19 cellular contexts compared by ENCODE assay signal in the genomic region with DNA sequence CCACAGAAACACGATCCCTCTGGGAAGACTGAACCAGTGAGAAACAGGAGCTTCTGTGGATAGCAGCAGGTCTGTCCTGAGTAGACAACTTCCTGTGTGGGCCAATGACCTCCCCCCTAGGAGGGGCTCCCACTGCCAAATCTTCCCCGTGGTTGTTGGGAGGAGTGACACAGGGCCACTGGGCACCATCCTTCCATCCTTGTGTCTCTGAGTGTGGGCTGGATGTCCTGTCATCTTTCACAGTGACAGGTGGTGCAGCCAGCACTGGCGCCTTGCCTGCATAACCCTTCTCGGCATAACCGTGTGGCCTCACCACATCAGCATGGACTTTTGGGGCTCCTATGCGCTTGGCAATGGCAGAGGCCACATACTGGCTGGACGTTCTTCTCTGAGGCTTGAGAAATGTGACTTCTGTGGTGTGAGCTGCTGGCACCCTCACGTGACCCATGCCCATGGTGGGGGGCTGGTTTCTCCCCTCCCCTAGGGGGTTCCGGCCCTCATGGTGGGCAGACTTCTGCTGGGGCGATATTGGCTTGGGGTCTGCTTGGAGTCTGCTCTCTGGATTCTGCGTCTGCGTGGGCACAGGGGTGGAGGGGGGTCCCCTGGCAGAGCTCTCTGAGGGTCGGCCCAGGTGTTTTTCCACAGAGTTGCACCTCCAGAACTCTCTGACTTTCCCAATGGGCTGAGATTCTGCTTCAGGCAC.
"Had no signal": no experiment of that assay in that cellular context is flagged by ENCODE, and none has a peak within 500 bp of the region (broad histone marks: within the 10 kb centered on the region; RNA-seq: fewer than 3 reads in every experiment).

No MANE protein-coding gene starts in this region.

- H3K36me3 Mint-ChIP-seq: naive B cell; stimulated activated effector memory CD8-positive, alpha-beta T cell treated with anti-CD3 and anti-CD28 coated beads, Interleukin-12 subunit alpha, Interleukin-12 subunit beta, amount 100 ng/mL, for 72 hours had no signal

- H3K9me3 Mint-ChIP-seq: activated CD4-positive, alpha-beta memory T cell treated with anti-CD3 and anti-CD28 coated beads, Interleukin-2, amount 10 ng/mL, durations not matched to agents 7 days and 5 days; effector memory CD8-positive, alpha-beta T cell; naive B cell; stimulated activated effector memory CD8-positive, alpha-beta T cell treated with anti-CD3 and anti-CD28 coated beads, Interleukin-12 subunit alpha, Interleukin-12 subunit beta, amount 100 ng/mL, for 72 hours; T-helper 2 cell treated with Interferon-gamma antibody and Interleukin-4, amounts not matched to agents 5 μg/mL and 100 μg/mL, for 36 hours had no signal

- H3K27me3 ChIP-seq: gastroesophageal sphincter, transverse colon had no signal

- H3K4me1 Mint-ChIP-seq: activated CD4-positive, alpha-beta memory T cell treated with anti-CD3 and anti-CD28 coated beads, Interleukin-2, amount 10 ng/mL, durations not matched to agents 7 days and 5 days; naive B cell; stimulated activated effector memory CD8-positive, alpha-beta T cell treated with anti-CD3 and anti-CD28 coated beads, Interleukin-12 subunit alpha, Interleukin-12 subunit beta, amount 100 ng/mL, for 72 hours had no signal

- H3K4me3 Mint-ChIP-seq: activated CD4-positive, alpha-beta memory T cell treated with anti-CD3 and anti-CD28 coated beads, Interleukin-2, amount 10 ng/mL, durations not matched to agents 7 days and 5 days; effector memory CD8-positive, alpha-beta T cell; naive B cell; stimulated activated effector memory CD8-positive, alpha-beta T cell treated with anti-CD3 and anti-CD28 coated beads, Interleukin-12 subunit alpha, Interleukin-12 subunit beta, amount 100 ng/mL, for 72 hours; T-helper 2 cell treated with Interferon-gamma antibody and Interleukin-4, amounts not matched to agents 5 μg/mL and 100 μg/mL, for 36 hours had no signal

- H3K27me3 Mint-ChIP-seq: activated CD4-positive, alpha-beta memory T cell treated with anti-CD3 and anti-CD28 coated beads, Interleukin-2, amount 10 ng/mL, durations not matched to agents 7 days and 5 days; effector memory CD8-positive, alpha-beta T cell; naive B cell had no signal

- H3K4me3 ChIP-seq: gastroesophageal sphincter, lower lobe of right lung, transverse colon had no signal

- H3K27ac Mint-ChIP-seq: activated CD4-positive, alpha-beta memory T cell treated with anti-CD3 and anti-CD28 coated beads, Interleukin-2, amount 10 ng/mL, durations not matched to agents 7 days and 5 days; effector memory CD8-positive, alpha-beta T cell; stimulated activated effector memory CD8-positive, alpha-beta T cell treated with anti-CD3 and anti-CD28 coated beads, Interleukin-12 subunit alpha, Interleukin-12 subunit beta, amount 100 ng/mL, for 72 hours; T-helper 2 cell treated with Interferon-gamma antibody and Interleukin-4, amounts not matched to agents 5 μg/mL and 100 μg/mL, for 36 hours had no signal

- DNase-seq: activated CD4-positive, alpha-beta memory T cell treated with anti-CD3 and anti-CD28 coated beads, Interleukin-2, amount 10 ng/mL, durations not matched to agents 7 days and 5 days; activated CD4-positive, CD25-positive, alpha-beta regulatory T cell treated with anti-CD3 and anti-CD28 coated beads, Interleukin-2, amount 50 U/mL, for 72 hours; activated CD8-positive, alpha-beta memory T cell treated with anti-CD3 and anti-CD28 coated beads, Interleukin-2, amount 50 U/mL, for 48 hours; activated naive CD4-positive, alpha-beta T cell treated with Interleukin-2 at 50 U/mL for 16 hours; central memory CD4-positive, alpha-beta T cell; cortex of kidney; effector memory CD8-positive, alpha-beta T cell; kidney; lower lobe of right lung; midbrain; naive B cell; right cardiac atrium; substantia nigra; SW 1271; transverse colon had no signal

- ATAC-seq: effector memory CD8-positive, alpha-beta T cell; gastroesophageal sphincter; lower lobe of right lung; right cardiac atrium; stimulated activated effector memory CD8-positive, alpha-beta T cell treated with anti-CD3 and anti-CD28 coated beads, Interleukin-12 subunit alpha, Interleukin-12 subunit beta, amount 100 ng/mL, for 72 hours had no signal

- FAIRE-seq: kidney had no signal

- H3K4me1 ChIP-seq: gastroesophageal sphincter, lower lobe of right lung, transverse colon had no signal

- H3K27ac ChIP-seq: epithelial cell of prostate, gastroesophageal sphincter, lower lobe of right lung, transverse colon had no signal

- H3K9me3 ChIP-seq: gastroesophageal sphincter, lower lobe of right lung, transverse colon had no signal

- H3K36me3 ChIP-seq: transverse colon had no signal
